In the genomic region with DNA sequence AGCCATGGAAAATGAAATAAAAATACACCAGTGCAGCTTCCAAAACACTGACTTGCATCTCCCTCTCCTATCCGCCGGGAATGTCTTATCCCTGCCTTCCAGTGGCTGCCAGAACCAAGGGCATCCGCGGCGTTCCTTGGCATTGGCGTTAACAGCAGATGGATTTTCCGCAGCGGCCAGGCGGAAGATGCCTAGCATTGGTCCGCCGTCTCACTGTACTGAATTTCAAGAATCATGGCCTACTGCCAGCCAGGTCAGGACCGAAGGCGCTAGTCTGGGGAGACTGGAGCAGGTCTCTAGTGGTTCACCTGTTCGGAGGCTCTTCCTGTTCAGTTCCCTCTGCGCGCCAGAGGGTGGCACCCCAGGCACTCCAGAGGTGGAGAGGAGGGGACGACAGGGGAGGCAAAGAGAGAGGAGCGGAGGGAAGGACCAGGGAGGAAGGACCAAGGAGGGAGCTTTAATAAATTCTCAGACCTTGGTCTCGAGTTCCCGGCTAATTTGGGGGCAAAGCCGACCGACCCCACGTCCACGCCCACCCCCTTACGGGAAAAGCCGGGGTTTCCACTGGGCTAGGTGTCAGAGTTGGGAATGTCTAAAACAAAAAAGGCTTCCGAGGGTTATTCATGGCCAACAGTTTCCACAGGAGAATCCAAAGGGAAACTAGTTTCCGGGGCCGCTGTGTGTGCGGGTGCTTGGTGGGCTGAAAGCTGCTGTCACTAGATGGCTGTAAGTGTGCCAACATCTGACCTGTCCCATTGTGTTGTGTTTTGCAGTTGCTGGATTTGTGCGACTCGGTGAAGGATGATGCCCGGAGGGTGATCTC, we compare ENCODE assay signal across 8 cellular contexts. TPM values are rescaled to one million over a fixed set of nuclear protein-coding genes. Genes with fewer than 3 reads are reported as not detected.
A peak's percentile ranks its signal among the peaks of the same experiment; 100 is the strongest.
DNase-seq lines count a peak whose midpoint lies in the region; ATAC-seq, FAIRE-seq and TF ChIP-seq lines count a peak whose summit lies in the region.

No MANE protein-coding gene starts in this region.

- no peak for ATAC-seq in GM21619 (IDR thresholded peaks at IDR 0.05; ENCODE audit: unreplicated experiment)

- peak overlapping the region; percentile 57 for H3K4me3 ChIP-seq in AG04449 (ENCODE audit: low read depth, low read length)
- H3K4me3 ChIP-seq in bronchial epithelial cell (ENCODE audit: low read depth, low read length) = peak overlapping the region; percentile 44
- peak overlapping the region; percentile 64 for H3K4me3 ChIP-seq in skeletal muscle satellite cell (ENCODE audit: low read length)

- no peak overlapping the region for H3K9ac ChIP-seq in skeletal muscle satellite cell (ENCODE audit: low read depth, low read length)

- no peaks in the 10 kb centered on the region for H3K9me3 ChIP-seq in skeletal muscle satellite cell (replicated peaks; ENCODE audit: low read length)

- FAIRE-seq in bronchial epithelial cell (lab: Jason Lieb, UNC) = no peak

- POLR2A ChIA-PET in AG04449 (lab: Yijun Ruan, JAX) = no interaction called here

- no peak for DNase-seq in AG04449 (ENCODE audit: low read depth, low spot score)
- peak; percentile 79 for DNase-seq in GM20000 (ENCODE audit: low spot score)
- DNase-seq in NCI-H2171 treated with DMSO at 0.1 percent for 48 hours (lab: John Stamatoyannopoulos, UW) = peak; percentile 89
- DNase-seq in bronchial epithelial cell (ENCODE audit: low read depth) = peak; percentile 61
- peak; percentile 95 for DNase-seq in iPS-NIHi7 (ENCODE audit: extremely low spot score)

- peak overlapping the region; percentile 85 for H3K4me2 ChIP-seq in skeletal muscle satellite cell (ENCODE audit: low read length)

- H3K27me3 ChIP-seq in bronchial epithelial cell (ENCODE audit: control insufficient read depth, insufficient read depth, low read length) (peaks cover 1% of the 10 kb centered on the region), skeletal muscle satellite cell (ENCODE audit: control insufficient read depth, insufficient read depth, low read length) (peaks cover 41% of the 10 kb centered on the region)

- no peak overlapping the region for H3K27ac ChIP-seq in VCaP

- CTCF ChIA-PET in AG04449 (lab: Yijun Ruan, JAX) = interaction anchor here (0.6 to 2.5 kb wide), 18 partner anchors 8 to 589 kb away, joined by 3 to 36 read pairs (median 4); no protein-coding TSS in a partner anchor

- TF ChIP-seq CTCF in AG04449 (IDR thresholded peaks at IDR 0.05; ENCODE audit: insufficient read depth, low read length, missing control alignments) = peak; percentile 98
- TF ChIP-seq CTCF in GM20000 (IDR thresholded peaks at IDR 0.05; ENCODE audit: extremely low read depth, missing control alignments) = peak; percentile 53
- TF ChIP-seq CTCF in VCaP (conservative IDR thresholded peaks at IDR 0.05) = peak; percentile 89
- peak; percentile 91 for TF ChIP-seq CTCF in bronchial epithelial cell (IDR thresholded peaks at IDR 0.05; ENCODE audit: insufficient read depth, low read length, severe bottlenecking)

- peaks cover 21% of the 10 kb centered on the region for H3K4me1 ChIP-seq in skeletal muscle satellite cell (ENCODE audit: control insufficient read depth, insufficient read depth, low read length)

- H3K36me3 ChIP-seq in bronchial epithelial cell (ENCODE audit: control insufficient read depth, insufficient read depth, low read length) = no peaks in the 10 kb centered on the region
- H3K36me3 ChIP-seq in skeletal muscle satellite cell (ENCODE audit: insufficient read depth, low read length) = no peaks in the 10 kb centered on the region

RNA-seq across cellular contexts. Expression of gene BCL2L11, which starts 3.7 kb away (rescaled TPM):
- total RNA-seq in bronchial epithelial cell = 3.7 TPM in 2 replicates
- total RNA-seq in skeletal muscle satellite cell (2012; rRNA removed) = 0.66 and 1.8 TPM in 2 replicates
